ENCODE assay signal across 24 cellular contexts in genomic region chr16:11003141-11003540, GRCh38. TPM values are rescaled to one million over a fixed set of nuclear protein-coding genes. Genes with fewer than 3 reads are reported as not detected.
A peak's percentile ranks its signal among the peaks of the same experiment; 100 is the strongest.
DNase-seq lines count a peak whose midpoint lies in the region; ATAC-seq and TF ChIP-seq lines count a peak whose summit lies in the region.
"Had no signal": no experiment of that assay in that cellular context is flagged by ENCODE, and none has a peak within 500 bp of the region (broad histone marks: within the 10 kb centered on the region; RNA-seq: fewer than 3 reads in every experiment).

No MANE protein-coding gene starts in this region.

- H2BK15ac ChIP-seq in IMR-90 (ENCODE audit: low read depth, low read length) = peak overlapping the region; percentile 33; the same call in 1 of the 3 replicates

- H2AFZ ChIP-seq in IMR-90 (replicated peaks; ENCODE audit: low read length, poor library complexity) = no peak overlapping the region
- H2AFZ ChIP-seq: GM23248 had no signal

- no peaks in the 10 kb centered on the region for H3K9me3 ChIP-seq in IMR-90 (ENCODE audit: control insufficient read depth, insufficient read depth, low read length)
- H3K9me3 ChIP-seq: A549; BE2C; BLaER1 treated with 17β-estradiol and CSF1 and Interleukin-3, amounts not matched to agents 10 nM and 100 nM had no signal

- no peak overlapping the region; the same call in 1 of the 2 replicates for H2BK20ac ChIP-seq in IMR-90 (ENCODE audit: low read depth, low read length)

- H3K27me3 Mint-ChIP-seq in activated T-cell treated with anti-CD3 and anti-CD28 coated beads, Interleukin-2, amount 50 U/mL, for 72 hours (ENCODE audit: low read depth) = no peaks in the 10 kb centered on the region
- H3K27me3 Mint-ChIP-seq in activated T-cell treated with anti-CD3 and anti-CD28 coated beads, Interleukin-2, amount 50 U/mL, for 4 hours (ENCODE audit: low read depth) = no peaks in the 10 kb centered on the region
- no peaks in the 10 kb centered on the region for H3K27me3 Mint-ChIP-seq in activated CD4-positive, alpha-beta memory T cell treated with anti-CD3 and anti-CD28 coated beads for 36 hours
- H3K27me3 Mint-ChIP-seq: CD4-positive, alpha-beta T cell had no signal

- H2BK120ac ChIP-seq in IMR-90 (ENCODE audit: low read depth, low read length) = no peak overlapping the region; the same call in 1 of the 2 replicates

- H2AK5ac ChIP-seq in IMR-90 (ENCODE audit: low read depth, low read length) = peak overlapping the region; percentile 81

- no peak for DNase-seq in activated T-cell treated with anti-CD3 and anti-CD28 coated beads, Interleukin-2, amount 50 U/mL, for 72 hours
- DNase-seq in activated T-cell treated with anti-CD3 and anti-CD28 coated beads, Interleukin-2, amount 50 U/mL, for 4 hours = no peak
- no peak for DNase-seq in IMR-90
- DNase-seq in stimulated activated effector memory CD8-positive, alpha-beta T cell treated with anti-CD3 and anti-CD28 coated beads, Interleukin-12 subunit alpha, Interleukin-12 subunit beta, amount 100 ng/mL, for 72 hours (ENCODE audit: low spot score in 2 of 2) = no peak
- DNase-seq in activated CD4-positive, alpha-beta memory T cell treated with anti-CD3 and anti-CD28 coated beads for 36 hours = no peak
- DNase-seq: 8988T; ACHN; AML-193; BE2C; CD4-positive, alpha-beta T cell; CD8-positive, alpha-beta memory T cell; DMS 273 treated with DMSO at 0.1 percent for 48 hours; DMS79; EL; GDM1; GM23248; H7; HCEC 1CT had no signal

- in situ Hi-C loops in IMR-90 (cut with MboI; ENCODE audit: low sequenced_read_pairs) = no loop called here

- dilution Hi-C loops in IMR-90 (cut with HindIII; ENCODE audit: low sequenced_read_pairs, unreplicated experiment) = no loop called here

- peak overlapping the region; percentile 31 for H2BK5ac ChIP-seq in IMR-90 (ENCODE audit: low read depth, low read length, poor library complexity, severe bottlenecking)

- H3K4me1 ChIP-seq in IMR-90 (ENCODE audit: control insufficient read depth, insufficient read depth, low read length) = peaks cover 18% of the 10 kb centered on the region
- H3K4me1 ChIP-seq: A549; BE2C; BLaER1 treated with 17β-estradiol and CSF1 and Interleukin-3, amounts not matched to agents 10 nM and 100 nM had no signal

- peak overlapping the region in 1 of 2 experiments; percentile 8; a peak in 2 of 4 replicates for H4K8ac ChIP-seq in IMR-90 (ENCODE audit: low read depth in 2 of 2, low read length in 2 of 2)

- no peak overlapping the region for H4K5ac ChIP-seq in IMR-90 (ENCODE audit: low read depth, low read length)

- H3K56ac ChIP-seq in IMR-90 (ENCODE audit: extremely low read depth, insufficient read depth, low read length) = no peak overlapping the region

- H3K23ac ChIP-seq in IMR-90 (ENCODE audit: low read depth, low read length) = no peak overlapping the region

- H3K27me3 ChIP-seq in IMR-90 (ENCODE audit: control insufficient read depth, insufficient read depth, low read length) = no peaks in the 10 kb centered on the region
- H3K27me3 ChIP-seq: BE2C; BLaER1 treated with 17β-estradiol and CSF1 and Interleukin-3, amounts not matched to agents 10 nM and 100 nM had no signal

- no TSS peak for BruUV-seq in IMR-90 (replicated peaks; lab: Mats Ljungman, UMichigan)

- H3K27ac ChIP-seq in IMR-90 (ENCODE audit: insufficient read depth, low read length) = no peak overlapping the region
- H3K27ac ChIP-seq: A549; BLaER1 treated with 17β-estradiol and CSF1 and Interleukin-3, amounts not matched to agents 10 nM and 100 nM had no signal

- H3K18ac ChIP-seq in IMR-90 (ENCODE audit: low read depth, low read length) = no peak overlapping the region

- no peak for TF ChIP-seq CTCF in IMR-90 (conservative IDR thresholded peaks at IDR 0.05; ENCODE audit: low read depth, low read length)

- H3K79me1 ChIP-seq in IMR-90 (ENCODE audit: low read depth in 1 of 2, low read length in 2 of 2) = peaks cover 19 to 42% of the 10 kb centered on the region in 2 experiments; a peak in 3 of 4 replicates

- CTCF ChIA-PET in IMR-90 (lab: Yijun Ruan, JAX) = interaction anchor here (0.6 kb wide), 1 partner anchor 30 kb away, joined by 3 read pairs; no protein-coding TSS in a partner anchor
- CTCF ChIA-PET in activated CD4-positive, alpha-beta memory T cell treated with anti-CD3 and anti-CD28 coated beads for 36 hours (lab: Charles Lee) = no interaction called here

- H4K20me1 ChIP-seq in IMR-90 (ENCODE audit: insufficient read depth, low read length) = no peaks in the 10 kb centered on the region

- H3K4me3 ChIP-seq in IMR-90 (ENCODE audit: insufficient read depth, low read depth, low read length) = no peak overlapping the region
- H3K4me3 ChIP-seq: A549; BLaER1 treated with 17β-estradiol and CSF1 and Interleukin-3, amounts not matched to agents 10 nM and 100 nM; GM12878; GM23248 had no signal

- no peaks in the 10 kb centered on the region for H3K9me3 Mint-ChIP-seq in activated T-cell treated with anti-CD3 and anti-CD28 coated beads, Interleukin-2, amount 50 U/mL, for 72 hours
- H3K9me3 Mint-ChIP-seq in activated T-cell treated with anti-CD3 and anti-CD28 coated beads, Interleukin-2, amount 50 U/mL, for 4 hours = no peaks in the 10 kb centered on the region
- no peaks in the 10 kb centered on the region for H3K9me3 Mint-ChIP-seq in stimulated activated effector memory CD8-positive, alpha-beta T cell treated with anti-CD3 and anti-CD28 coated beads, Interleukin-12 subunit alpha, Interleukin-12 subunit beta, amount 100 ng/mL, for 72 hours
- H3K9me3 Mint-ChIP-seq in activated CD4-positive, alpha-beta memory T cell treated with anti-CD3 and anti-CD28 coated beads for 36 hours = no peaks in the 10 kb centered on the region
- H3K9me3 Mint-ChIP-seq: CD14-positive monocyte; CD4-positive, alpha-beta T cell; CD8-positive, alpha-beta memory T cell had no signal

- H3K14ac ChIP-seq in IMR-90 (replicated peaks; ENCODE audit: low read depth, low read length) = no peak overlapping the region

- TF ChIP-seq POLR2A in IMR-90 (IDR thresholded peaks at IDR 0.05; ENCODE audit: low read depth, low read length) = no peak

- H3K4me2 ChIP-seq in IMR-90 (ENCODE audit: low read depth, low read length) = no peak overlapping the region
- H3K4me2 ChIP-seq: A549; BLaER1 treated with 17β-estradiol and CSF1 and Interleukin-3, amounts not matched to agents 10 nM and 100 nM had no signal

- H3K27ac Mint-ChIP-seq in activated T-cell treated with anti-CD3 and anti-CD28 coated beads, Interleukin-2, amount 50 U/mL, for 72 hours = peak overlapping the region; percentile 22
- peak overlapping the region; percentile 17 for H3K27ac Mint-ChIP-seq in stimulated activated effector memory CD8-positive, alpha-beta T cell treated with anti-CD3 and anti-CD28 coated beads, Interleukin-12 subunit alpha, Interleukin-12 subunit beta, amount 100 ng/mL, for 72 hours
- H3K27ac Mint-ChIP-seq in activated CD4-positive, alpha-beta memory T cell treated with anti-CD3 and anti-CD28 coated beads for 36 hours = no peak overlapping the region
- H3K27ac Mint-ChIP-seq: CD4-positive, alpha-beta T cell; CD8-positive, alpha-beta memory T cell had no signal

- no peak overlapping the region for H3K9ac ChIP-seq in IMR-90 (ENCODE audit: low read depth, low read length)
- H3K9ac ChIP-seq: BLaER1 treated with 17β-estradiol and CSF1 and Interleukin-3, amounts not matched to agents 10 nM and 100 nM had no signal

- H3K4ac ChIP-seq in IMR-90 (ENCODE audit: low read depth, low read length) = peak overlapping the region; percentile 36; the same call in 1 of the 2 replicates

- WGBS in IMR-90 (ENCODE audit: extremely low coverage in 2 of 2, insufficient read length in 1 of 2), 2 experiments = 90% methylated on average over 2 of the region's 16 CpGs; no CpG with 5 or more reads in 1 of the 2 experiments

- no peak overlapping the region for H2AK9ac ChIP-seq in IMR-90 (replicated peaks; ENCODE audit: low read depth, low read length, poor library complexity)

- H3K36me3 ChIP-seq in IMR-90 (ENCODE audit: control insufficient read depth, insufficient read depth, low read length) = peaks cover 10% of the 10 kb centered on the region

- peaks cover 47% of the 10 kb centered on the region for H3K4me1 Mint-ChIP-seq in activated T-cell treated with anti-CD3 and anti-CD28 coated beads, Interleukin-2, amount 50 U/mL, for 72 hours (ENCODE audit: low read depth)
- no peaks in the 10 kb centered on the region for H3K4me1 Mint-ChIP-seq in activated T-cell treated with anti-CD3 and anti-CD28 coated beads, Interleukin-2, amount 50 U/mL, for 4 hours (ENCODE audit: low read depth)
- H3K4me1 Mint-ChIP-seq in stimulated activated effector memory CD8-positive, alpha-beta T cell treated with anti-CD3 and anti-CD28 coated beads, Interleukin-12 subunit alpha, Interleukin-12 subunit beta, amount 100 ng/mL, for 72 hours = peaks cover 16% of the 10 kb centered on the region
- peaks cover 5% of the 10 kb centered on the region for H3K4me1 Mint-ChIP-seq in activated CD4-positive, alpha-beta memory T cell treated with anti-CD3 and anti-CD28 coated beads for 36 hours (ENCODE audit: low read depth)
- H3K4me1 Mint-ChIP-seq: CD14-positive monocyte; CD8-positive, alpha-beta memory T cell had no signal

- peaks cover 28% of the 10 kb centered on the region; the same call in 1 of the 2 replicates for H3K9me1 ChIP-seq in IMR-90 (ENCODE audit: insufficient read depth, low read length)

- TF ChIP-seq RAD21 in IMR-90 (IDR thresholded peaks at IDR 0.05; ENCODE audit: low read length) = no peak

- H3K4me3 Mint-ChIP-seq in activated T-cell treated with anti-CD3 and anti-CD28 coated beads, Interleukin-2, amount 50 U/mL, for 72 hours = no peak overlapping the region
- H3K4me3 Mint-ChIP-seq in activated T-cell treated with anti-CD3 and anti-CD28 coated beads, Interleukin-2, amount 50 U/mL, for 4 hours = no peak overlapping the region
- no peak overlapping the region for H3K4me3 Mint-ChIP-seq in stimulated activated effector memory CD8-positive, alpha-beta T cell treated with anti-CD3 and anti-CD28 coated beads, Interleukin-12 subunit alpha, Interleukin-12 subunit beta, amount 100 ng/mL, for 72 hours
- no peak overlapping the region for H3K4me3 Mint-ChIP-seq in activated CD4-positive, alpha-beta memory T cell treated with anti-CD3 and anti-CD28 coated beads for 36 hours
- H3K4me3 Mint-ChIP-seq: CD14-positive monocyte; CD4-positive, alpha-beta T cell; CD8-positive, alpha-beta memory T cell had no signal

- H3K36me3 Mint-ChIP-seq in activated T-cell treated with anti-CD3 and anti-CD28 coated beads, Interleukin-2, amount 50 U/mL, for 72 hours (ENCODE audit: insufficient read depth in 2 of 2) = peaks cover 9 to 21% of the 10 kb centered on the region in 2 donors
- peaks cover 46% of the 10 kb centered on the region for H3K36me3 Mint-ChIP-seq in activated T-cell treated with anti-CD3 and anti-CD28 coated beads, Interleukin-2, amount 50 U/mL, for 4 hours (ENCODE audit: insufficient read depth)
- H3K36me3 Mint-ChIP-seq in stimulated activated effector memory CD8-positive, alpha-beta T cell treated with anti-CD3 and anti-CD28 coated beads, Interleukin-12 subunit alpha, Interleukin-12 subunit beta, amount 100 ng/mL, for 72 hours = peaks cover 21% of the 10 kb centered on the region
- H3K36me3 Mint-ChIP-seq in activated CD4-positive, alpha-beta memory T cell treated with anti-CD3 and anti-CD28 coated beads for 36 hours = peaks cover 30% of the 10 kb centered on the region

- POLR2A ChIA-PET in IMR-90 (lab: Charles Lee; ENCODE audit: unreplicated experiment) = no interaction called here
- POLR2A ChIA-PET in activated CD4-positive, alpha-beta memory T cell treated with anti-CD3 and anti-CD28 coated beads for 36 hours (lab: Charles Lee) = no interaction called here

- H4K91ac ChIP-seq in IMR-90 (ENCODE audit: insufficient read depth, low read depth, low read length) = peak overlapping the region; percentile 44

- ATAC-seq in activated T-cell treated with anti-CD3 and anti-CD28 coated beads, Interleukin-2, amount 50 U/mL, for 72 hours (replicated peaks in 1 of 2) = no peak
- no peak for ATAC-seq in activated T-cell treated with anti-CD3 and anti-CD28 coated beads, Interleukin-2, amount 50 U/mL, for 4 hours
- ATAC-seq in IMR-90 (ENCODE audit: low read depth) (no peak), GM19463 (IDR thresholded peaks at IDR 0.05; ENCODE audit: unreplicated experiment) (no peak), GM19397 (IDR thresholded peaks at IDR 0.05; ENCODE audit: unreplicated experiment) (no peak)
- no peak for ATAC-seq in stimulated activated effector memory CD8-positive, alpha-beta T cell treated with anti-CD3 and anti-CD28 coated beads, Interleukin-12 subunit alpha, Interleukin-12 subunit beta, amount 100 ng/mL, for 72 hours
- ATAC-seq: A549, GM12878 had no signal

- intact Hi-C loops in IMR-90 (cut with micrococcal nuclease) = no loop called here
- intact Hi-C loops in activated CD4-positive, alpha-beta memory T cell treated with anti-CD3 and anti-CD28 coated beads for 36 hours (cut with micrococcal nuclease) = no loop called here

RNA-seq across cellular contexts. Expression of gene CLEC16A, which starts 58.8 kb away (rescaled TPM):
- total RNA-seq in activated T-cell treated with anti-CD3 and anti-CD28 coated beads, Interleukin-2, amount 50 U/mL, for 72 hours = 10 to 100 TPM; 29.9 to 32.3 TPM
- total RNA-seq in activated T-cell treated with anti-CD3 and anti-CD28 coated beads, Interleukin-2, amount 50 U/mL, for 4 hours = 10 to 100 TPM; 25.2 to 26.4 (median 26.3) TPM
- 16.5 and 18.3 TPM in 2 replicates for total RNA-seq in IMR-90 (2012; rRNA removed)
- 15.4 and 15.9 TPM in 2 replicates for polyA plus RNA-seq in IMR-90 (2012; rRNA removed)
- 11.0 and 13.5 TPM in 2 replicates for polyA plus RNA-seq in IMR-90 (2012; cell fraction: cytosol; rRNA removed)
- polyA plus RNA-seq in IMR-90 (2012; cell fraction: nucleus; rRNA removed; ENCODE audit: low replicate concordance) = 22.9 and 31.5 TPM in 2 replicates
- total RNA-seq in activated CD4-positive, alpha-beta memory T cell treated with anti-CD3 and anti-CD28 coated beads for 36 hours = 10 to 100 TPM; 25.5 to 26.7 TPM
